In the genomic region with DNA sequence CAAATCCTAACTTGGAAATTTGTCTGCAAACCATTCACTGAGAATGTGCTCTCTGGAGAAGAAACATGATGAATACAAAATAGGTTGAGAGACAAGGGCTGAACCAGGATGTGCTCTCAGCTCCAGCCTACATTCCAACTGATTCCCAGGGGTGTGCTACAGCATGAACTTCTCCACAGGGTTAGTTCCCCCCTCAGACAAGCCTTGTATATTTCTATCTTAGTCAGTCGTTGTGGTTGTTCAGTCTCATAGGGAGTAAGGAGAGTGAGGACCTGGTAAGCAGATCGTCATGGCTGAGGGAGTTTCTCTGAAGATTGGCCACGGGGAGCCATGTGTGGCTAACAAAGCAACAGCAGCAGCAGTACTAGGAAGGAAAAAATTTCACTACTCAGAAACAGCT, we compare ENCODE assay signal across 20 cellular contexts.
"Had no signal": no experiment of that assay in that cellular context is flagged by ENCODE, and none has a peak within 500 bp of the region (broad histone marks: within the 10 kb centered on the region; RNA-seq: fewer than 3 reads in every experiment).

No MANE protein-coding gene starts in this region.

- H3K4me1 ChIP-seq: ascending aorta, thyroid gland had no signal

- H3K27ac ChIP-seq: ascending aorta, thyroid gland had no signal

- H3K27me3 Mint-ChIP-seq: activated naive CD4-positive, alpha-beta T cell treated with anti-CD3 and anti-CD28 coated beads, Interleukin-2, amount 50 U/mL, for 24 hours; effector memory CD8-positive, alpha-beta T cell; natural killer cell treated with Interleukin-12 subunit alpha and Interleukin-12 subunit beta and Interleukin-15 and Interleukin-18, amount 100 ng/mL, for 72 hours had no signal

- H3K36me3 Mint-ChIP-seq: activated naive CD4-positive, alpha-beta T cell treated with anti-CD3 and anti-CD28 coated beads, Interleukin-2, amount 50 U/mL, for 24 hours; mesothelial cell of epicardium had no signal

- H3K4me3 ChIP-seq: ascending aorta, lung, thyroid gland had no signal

- ATAC-seq: activated T-cell treated with anti-CD3 and anti-CD28 coated beads, Interleukin-2, amount 50 U/mL, for 72 hours; effector memory CD8-positive, alpha-beta T cell; left lobe of liver; natural killer cell treated with Interleukin-12 subunit alpha and Interleukin-12 subunit beta and Interleukin-15 and Interleukin-18, amount 100 ng/mL, for 72 hours had no signal

- H3K36me3 ChIP-seq: ascending aorta, thyroid gland had no signal

- H3K4me1 Mint-ChIP-seq: activated naive CD4-positive, alpha-beta T cell treated with anti-CD3 and anti-CD28 coated beads, Interleukin-2, amount 50 U/mL, for 24 hours; mesothelial cell of epicardium had no signal

- H3K9me3 ChIP-seq: ascending aorta, thyroid gland had no signal

- H3K4me3 Mint-ChIP-seq: activated naive CD4-positive, alpha-beta T cell treated with anti-CD3 and anti-CD28 coated beads, Interleukin-2, amount 50 U/mL, for 24 hours; activated T-cell treated with anti-CD3 and anti-CD28 coated beads, Interleukin-2, amount 50 U/mL, for 72 hours; effector memory CD8-positive, alpha-beta T cell; mesothelial cell of epicardium; natural killer cell treated with Interleukin-12 subunit alpha and Interleukin-12 subunit beta and Interleukin-15 and Interleukin-18, amount 100 ng/mL, for 72 hours had no signal

- H3K27ac Mint-ChIP-seq: activated naive CD4-positive, alpha-beta T cell treated with anti-CD3 and anti-CD28 coated beads, Interleukin-2, amount 50 U/mL, for 24 hours; activated T-cell treated with anti-CD3 and anti-CD28 coated beads, Interleukin-2, amount 50 U/mL, for 72 hours; effector memory CD8-positive, alpha-beta T cell; mesothelial cell of epicardium; natural killer cell treated with Interleukin-12 subunit alpha and Interleukin-12 subunit beta and Interleukin-15 and Interleukin-18, amount 100 ng/mL, for 72 hours had no signal

- H3K27me3 ChIP-seq: ascending aorta, thyroid gland had no signal

- DNase-seq: activated CD4-positive, alpha-beta T cell treated with anti-CD3 and anti-CD28 coated beads, Interleukin-2, amount 50 U/mL, for 1 hour; activated CD4-positive, CD25-positive, alpha-beta regulatory T cell treated with anti-CD3 and anti-CD28 coated beads, Interleukin-2, amount 50 U/mL, for 72 hours; activated CD8-positive, alpha-beta memory T cell treated with anti-CD3 and anti-CD28 coated beads, Interleukin-2, amount 50 U/mL, for 48 hours; activated gamma-delta T cell; activated T-cell treated with anti-CD3 and anti-CD28 coated beads, Interleukin-2, amount 50 U/mL, for 72 hours; effector memory CD8-positive, alpha-beta T cell; foreskin fibroblast; hippocampal formation; retina; stimulated activated CD4-positive, alpha-beta T cell treated with anti-CD3 and anti-CD28 coated beads, Interleukin-2, amount 100 ng/mL, for 24 hours; stimulated activated naive CD4-positive, alpha-beta T cell treated with Interleukin-2 at 50 U/mL for 16 hours; T-helper 1 cell; T-helper 9 cell; thyroid gland had no signal
